Comparison of ENCODE assay signal across 25 cellular contexts in the genomic region with DNA sequence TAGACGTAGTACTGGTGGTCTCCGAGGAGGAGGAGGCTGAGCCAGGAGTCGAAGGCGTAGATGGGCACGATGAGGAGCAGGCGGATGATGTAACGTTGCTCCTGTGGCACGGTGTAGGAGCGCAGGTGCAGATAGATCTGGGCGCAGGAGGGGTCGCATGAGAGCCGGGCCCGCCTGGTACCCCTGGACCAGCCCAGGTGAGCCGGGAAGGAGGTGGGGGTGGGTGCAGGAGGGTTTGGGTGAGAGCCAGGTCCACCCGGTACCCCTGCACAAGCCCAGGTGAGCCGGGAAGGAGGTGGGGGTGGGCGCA. TPM values are rescaled to one million over a fixed set of nuclear protein-coding genes. Genes with fewer than 3 reads are reported as not detected.
DNase-seq lines count a peak whose midpoint lies in the region; ATAC-seq, FAIRE-seq and TF ChIP-seq lines count a peak whose summit lies in the region.
"Had no signal": no experiment of that assay in that cellular context is flagged by ENCODE, and none has a peak within 500 bp of the region (broad histone marks: within the 10 kb centered on the region; RNA-seq: fewer than 3 reads in every experiment).

No MANE protein-coding gene starts in this region.

- H3K27ac Mint-ChIP-seq in natural killer cell treated with Interleukin-12 subunit alpha and Interleukin-12 subunit beta and Interleukin-15 and Interleukin-18, amount 100 ng/mL, for 72 hours: no peak overlapping the region
- H3K27ac Mint-ChIP-seq in natural killer cell: no peak overlapping the region
- H3K27ac Mint-ChIP-seq: CD4-positive, alpha-beta memory T cell had no signal

- no peak overlapping the region for H3K4me3 Mint-ChIP-seq in natural killer cell treated with Interleukin-12 subunit alpha and Interleukin-12 subunit beta and Interleukin-15 and Interleukin-18, amount 100 ng/mL, for 72 hours
- no peak overlapping the region for H3K4me3 Mint-ChIP-seq in natural killer cell
- H3K4me3 Mint-ChIP-seq: CD4-positive, alpha-beta memory T cell had no signal

- no peaks in the 10 kb centered on the region for H3K27me3 Mint-ChIP-seq in natural killer cell treated with Interleukin-12 subunit alpha and Interleukin-12 subunit beta and Interleukin-15 and Interleukin-18, amount 100 ng/mL, for 72 hours
- H3K27me3 Mint-ChIP-seq in natural killer cell (ENCODE audit: low read depth in 2 of 2): peaks cover 0 to under 1% of the 10 kb centered on the region in 2 donors
- H3K27me3 Mint-ChIP-seq: CD4-positive, alpha-beta memory T cell had no signal

- no peak for FAIRE-seq in kidney (lab: Jason Lieb, UNC)
- FAIRE-seq: HTR-8/SVneo had no signal

- TF ChIP-seq CTCF in natural killer cell (IDR thresholded peaks at IDR 0.05) (no peak), kidney (IDR thresholded peaks at IDR 0.05; ENCODE audit: borderline replicate concordance, extremely low read depth, insufficient read depth) (no peak)

- no peak for ATAC-seq in natural killer cell treated with Interleukin-12 subunit alpha and Interleukin-12 subunit beta and Interleukin-15 and Interleukin-18, amount 100 ng/mL, for 72 hours
- ATAC-seq in natural killer cell: no peak

- H3K9me3 Mint-ChIP-seq in natural killer cell treated with Interleukin-12 subunit alpha and Interleukin-12 subunit beta and Interleukin-15 and Interleukin-18, amount 100 ng/mL, for 72 hours: no peaks in the 10 kb centered on the region
- no peaks in the 10 kb centered on the region for H3K9me3 Mint-ChIP-seq in natural killer cell

- no peak overlapping the region for H3K4me3 ChIP-seq in kidney (ENCODE audit: low read length in 2 of 2)
- H3K4me3 ChIP-seq: GM23248, MG63, PC-9 had no signal

- no peaks in the 10 kb centered on the region for H3K9me3 ChIP-seq in kidney (ENCODE audit: control insufficient read depth in 1 of 2, low read length in 2 of 2)
- H3K9me3 ChIP-seq: MG63 had no signal

- DNase-seq in natural killer cell treated with Interleukin-12 subunit alpha and Interleukin-12 subunit beta and Interleukin-15 and Interleukin-18, amount 100 ng/mL, for 72 hours (ENCODE audit: low spot score): peak; percentile 56
- no peak for DNase-seq in natural killer cell
- DNase-seq in kidney: peak; percentile 67
- DNase-seq in NOMO-1 treated with dmso at 0.1 percent for 144 hours (lab: John Stamatoyannopoulos, UW; ENCODE audit: unreplicated experiment): no peak
- DNase-seq in NCI-H774 (lab: John Stamatoyannopoulos, UW): no peak
- DNase-seq: C1 segment of cervical spinal cord; COR-L47; DMS53; GM23248; HCEC 1CT; KBM-7; MG63; NCI-H1105 treated with DMSO at 0.1 percent for 48 hours; NCI-H146; NCI-H1930; NCI-H2107; NCI-H524; NCI-H748 treated with DMSO at 0.1 percent for 48 hours; NK-92 treated with Interleukin-12 subunit alpha and Interleukin-12 subunit beta, amount 100 ng/mL, for 24 hours; PC-9; Right ventricle myocardium superior had no signal

- no peak overlapping the region for H3K27ac ChIP-seq in kidney (ENCODE audit: low read depth in 2 of 2, low read length in 2 of 2)
- H3K27ac ChIP-seq: GM23248, PC-9 had no signal

- intact Hi-C loops in natural killer cell (cut with micrococcal nuclease): no loop called here
- intact Hi-C loops in kidney (cut with DNase I): no loop called here

- H3K4me1 Mint-ChIP-seq in natural killer cell treated with Interleukin-12 subunit alpha and Interleukin-12 subunit beta and Interleukin-15 and Interleukin-18, amount 100 ng/mL, for 72 hours (ENCODE audit: low read depth in 2 of 2): no peaks in the 10 kb centered on the region
- H3K4me1 Mint-ChIP-seq in natural killer cell: peaks cover 0 to 17% of the 10 kb centered on the region in 2 donors

- H3K9ac ChIP-seq in kidney (ENCODE audit: low read length in 2 of 2): no peak overlapping the region
- H3K9ac ChIP-seq: GM23248 had no signal

- peaks cover 0 to 3% of the 10 kb centered on the region in 2 donors for H3K36me3 ChIP-seq in kidney (ENCODE audit: control insufficient read depth in 1 of 2, insufficient read depth in 2 of 2, low read length in 2 of 2)
- H3K36me3 ChIP-seq: MG63 had no signal

- peaks cover 3 to 9% of the 10 kb centered on the region in 2 donors for H3K4me1 ChIP-seq in kidney (ENCODE audit: control insufficient read depth in 1 of 2, insufficient read depth in 1 of 2, low read depth in 1 of 2, low read length in 2 of 2)

- no peaks in the 10 kb centered on the region for H3K36me3 Mint-ChIP-seq in natural killer cell treated with Interleukin-12 subunit alpha and Interleukin-12 subunit beta and Interleukin-15 and Interleukin-18, amount 100 ng/mL, for 72 hours
- no peaks in the 10 kb centered on the region for H3K36me3 Mint-ChIP-seq in natural killer cell
- H3K36me3 Mint-ChIP-seq: CD4-positive, alpha-beta memory T cell had no signal

RNA-seq across cellular contexts. Expression of a gene that starts 5.2 kb away (rescaled TPM):
- total RNA-seq in natural killer cell treated with Interleukin-12 subunit alpha and Interleukin-12 subunit beta and Interleukin-15 and Interleukin-18, amount 100 ng/mL, for 72 hours: not detected
- total RNA-seq in natural killer cell (under 1 TPM in 1 of 3 donors, not detected in 2; 0.14 TPM), kidney (11.0 TPM)
- polyA plus RNA-seq in kidney (ENCODE audit: insufficient read depth, low read depth, low replicate concordance): 6.8 TPM
- total RNA-seq: A673; CD4-positive, alpha-beta memory T cell; GM23248; RPMI7951 had no signal
- polyA plus RNA-seq: CD4-positive, alpha-beta memory T cell; GM23248 had no signal

RNA-seq across cellular contexts. Expression of a gene that starts 19.0 kb away (rescaled TPM):
- total RNA-seq in natural killer cell treated with Interleukin-12 subunit alpha and Interleukin-12 subunit beta and Interleukin-15 and Interleukin-18, amount 100 ng/mL, for 72 hours: 10 to 100 TPM; 23.2 to 69.1 TPM
- total RNA-seq in natural killer cell: 10 to 100 TPM; 19.0 to 21.4 (median 20.5) TPM
- total RNA-seq in kidney: 29.7 TPM
- 66.6 TPM for polyA plus RNA-seq in kidney (ENCODE audit: insufficient read depth, low read depth, low replicate concordance)

RNA-seq across cellular contexts. Expression of a gene that starts 20.3 kb away (rescaled TPM):
- total RNA-seq in natural killer cell treated with Interleukin-12 subunit alpha and Interleukin-12 subunit beta and Interleukin-15 and Interleukin-18, amount 100 ng/mL, for 72 hours: 10 to 100 TPM; 43.1 to 60.9 TPM
- total RNA-seq in natural killer cell: 10 to 100 TPM; 57.9 to 71.3 (median 62.8) TPM
- total RNA-seq in kidney: 37.0 TPM
- polyA plus RNA-seq in kidney (ENCODE audit: insufficient read depth, low read depth, low replicate concordance): 12.9 TPM

RNA-seq across cellular contexts. Expression of a gene that starts 46.6 kb away (rescaled TPM):
- 100 to 1,000 TPM in 1 of 2 donors, 10 to 100 TPM in 1; 79.0 to 153 TPM for total RNA-seq in natural killer cell treated with Interleukin-12 subunit alpha and Interleukin-12 subunit beta and Interleukin-15 and Interleukin-18, amount 100 ng/mL, for 72 hours
- total RNA-seq in natural killer cell: 100 to 1,000 TPM in 2 of 3 donors, 10 to 100 TPM in 1; 92.7 to 115 (median 111) TPM
- 91.3 TPM for total RNA-seq in kidney
- 62.8 TPM for polyA plus RNA-seq in kidney (ENCODE audit: insufficient read depth, low read depth, low replicate concordance)

Comparison
In these comparisons a context has a peak if more than half of its experiments do, and no peak if none do; other contexts are left out.
1. DNase-seq: peak in natural killer cell treated with Interleukin-12 subunit alpha and Interleukin-12 subunit beta and Interleukin-15 and Interleukin-18, amount 100 ng/mL, for 72 hours (single experiment) and kidney (single experiment); none in natural killer cell (single experiment), NOMO-1 treated with dmso at 0.1 percent for 144 hours (single experiment) and NCI-H774 (single experiment).
2. RNA of a gene that starts 5.2 kb away (total RNA-seq): 11.0 TPM in kidney (single experiment); not detected in natural killer cell treated with Interleukin-12 subunit alpha and Interleukin-12 subunit beta and Interleukin-15 and Interleukin-18, amount 100 ng/mL, for 72 hours and 0.14 TPM in natural killer cell; every median in the first group is over 10 times any median in the second.